Comparison of ENCODE assay signal across 1 cellular context in genomic region chr7:2169923-2170575, GRCh38.
TF ChIP-seq lines count a peak whose summit lies in the region.

No MANE protein-coding gene starts in this region.

TF ChIP-seq in SK-N-SH treated with all-trans-retinoic acid at 6 μM for 48 hours, 23 proteins besides CTCF, POLR2A, EP300 and RAD21 (continued from another document):
- TF ChIP-seq, protein P1, sequence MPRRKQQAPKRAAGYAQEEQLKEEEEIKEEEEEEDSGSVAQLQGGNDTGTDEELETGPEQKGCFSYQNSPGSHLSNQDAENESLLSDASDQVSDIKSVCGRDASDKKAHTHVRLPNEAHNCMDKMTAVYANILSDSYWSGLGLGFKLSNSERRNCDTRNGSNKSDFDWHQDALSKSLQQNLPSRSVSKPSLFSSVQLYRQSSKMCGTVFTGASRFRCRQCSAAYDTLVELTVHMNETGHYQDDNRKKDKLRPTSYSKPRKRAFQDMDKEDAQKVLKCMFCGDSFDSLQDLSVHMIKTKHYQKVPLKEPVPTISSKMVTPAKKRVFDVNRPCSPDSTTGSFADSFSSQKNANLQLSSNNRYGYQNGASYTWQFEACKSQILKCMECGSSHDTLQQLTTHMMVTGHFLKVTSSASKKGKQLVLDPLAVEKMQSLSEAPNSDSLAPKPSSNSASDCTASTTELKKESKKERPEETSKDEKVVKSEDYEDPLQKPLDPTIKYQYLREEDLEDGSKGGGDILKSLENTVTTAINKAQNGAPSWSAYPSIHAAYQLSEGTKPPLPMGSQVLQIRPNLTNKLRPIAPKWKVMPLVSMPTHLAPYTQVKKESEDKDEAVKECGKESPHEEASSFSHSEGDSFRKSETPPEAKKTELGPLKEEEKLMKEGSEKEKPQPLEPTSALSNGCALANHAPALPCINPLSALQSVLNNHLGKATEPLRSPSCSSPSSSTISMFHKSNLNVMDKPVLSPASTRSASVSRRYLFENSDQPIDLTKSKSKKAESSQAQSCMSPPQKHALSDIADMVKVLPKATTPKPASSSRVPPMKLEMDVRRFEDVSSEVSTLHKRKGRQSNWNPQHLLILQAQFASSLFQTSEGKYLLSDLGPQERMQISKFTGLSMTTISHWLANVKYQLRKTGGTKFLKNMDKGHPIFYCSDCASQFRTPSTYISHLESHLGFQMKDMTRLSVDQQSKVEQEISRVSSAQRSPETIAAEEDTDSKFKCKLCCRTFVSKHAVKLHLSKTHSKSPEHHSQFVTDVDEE (CRISPR knock-in tag; IDR thresholded peaks at IDR 0.05) = no peak
- TF ChIP-seq BACH2 (CRISPR knock-in tag; IDR thresholded peaks at IDR 0.05; ENCODE audit: borderline replicate concordance) (no peak), ZFP30 (CRISPR knock-in tag; IDR thresholded peaks at IDR 0.05) (no peak), GLIS3 (CRISPR knock-in tag; IDR thresholded peaks at IDR 0.05) (no peak), ZNF70 (CRISPR knock-in tag; IDR thresholded peaks at IDR 0.05) (no peak), ZC3H10 (CRISPR knock-in tag; IDR thresholded peaks at IDR 0.05) (no peak), TCF4 (CRISPR knock-in tag; IDR thresholded peaks at IDR 0.05; ENCODE audit: borderline replicate concordance) (no peak)
- TF ChIP-seq, protein P2, sequence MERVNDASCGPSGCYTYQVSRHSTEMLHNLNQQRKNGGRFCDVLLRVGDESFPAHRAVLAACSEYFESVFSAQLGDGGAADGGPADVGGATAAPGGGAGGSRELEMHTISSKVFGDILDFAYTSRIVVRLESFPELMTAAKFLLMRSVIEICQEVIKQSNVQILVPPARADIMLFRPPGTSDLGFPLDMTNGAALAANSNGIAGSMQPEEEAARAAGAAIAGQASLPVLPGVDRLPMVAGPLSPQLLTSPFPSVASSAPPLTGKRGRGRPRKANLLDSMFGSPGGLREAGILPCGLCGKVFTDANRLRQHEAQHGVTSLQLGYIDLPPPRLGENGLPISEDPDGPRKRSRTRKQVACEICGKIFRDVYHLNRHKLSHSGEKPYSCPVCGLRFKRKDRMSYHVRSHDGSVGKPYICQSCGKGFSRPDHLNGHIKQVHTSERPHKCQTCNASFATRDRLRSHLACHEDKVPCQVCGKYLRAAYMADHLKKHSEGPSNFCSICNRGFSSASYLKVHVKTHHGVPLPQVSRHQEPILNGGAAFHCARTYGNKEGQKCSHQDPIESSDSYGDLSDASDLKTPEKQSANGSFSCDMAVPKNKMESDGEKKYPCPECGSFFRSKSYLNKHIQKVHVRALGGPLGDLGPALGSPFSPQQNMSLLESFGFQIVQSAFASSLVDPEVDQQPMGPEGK (CRISPR knock-in tag; IDR thresholded peaks at IDR 0.05; ENCODE audit: borderline replicate concordance) = no peak
- TF ChIP-seq, protein P3, sequence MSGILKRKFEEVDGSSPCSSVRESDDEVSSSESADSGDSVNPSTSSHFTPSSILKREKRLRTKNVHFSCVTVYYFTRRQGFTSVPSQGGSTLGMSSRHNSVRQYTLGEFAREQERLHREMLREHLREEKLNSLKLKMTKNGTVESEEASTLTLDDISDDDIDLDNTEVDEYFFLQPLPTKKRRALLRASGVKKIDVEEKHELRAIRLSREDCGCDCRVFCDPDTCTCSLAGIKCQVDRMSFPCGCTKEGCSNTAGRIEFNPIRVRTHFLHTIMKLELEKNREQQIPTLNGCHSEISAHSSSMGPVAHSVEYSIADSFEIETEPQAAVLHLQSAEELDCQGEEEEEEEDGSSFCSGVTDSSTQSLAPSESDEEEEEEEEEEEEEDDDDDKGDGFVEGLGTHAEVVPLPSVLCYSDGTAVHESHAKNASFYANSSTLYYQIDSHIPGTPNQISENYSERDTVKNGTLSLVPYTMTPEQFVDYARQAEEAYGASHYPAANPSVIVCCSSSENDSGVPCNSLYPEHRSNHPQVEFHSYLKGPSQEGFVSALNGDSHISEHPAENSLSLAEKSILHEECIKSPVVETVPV (CRISPR knock-in tag; IDR thresholded peaks at IDR 0.05) = no peak
